ENCODE assay signal across 8 cellular contexts in genomic region chr11:1382831-1383607, GRCh38. TPM values are rescaled to one million over a fixed set of nuclear protein-coding genes. Genes with fewer than 3 reads are reported as not detected.
DNase-seq lines count a peak whose midpoint lies in the region; ATAC-seq and TF ChIP-seq lines count a peak whose summit lies in the region.

No MANE protein-coding gene starts in this region.

- no peaks in the 10 kb centered on the region for H4K20me1 ChIP-seq in OCI-LY3 (ENCODE audit: insufficient read depth, low read length)

- ATAC-seq in HG03354 (IDR thresholded peaks at IDR 0.05; ENCODE audit: poor library complexity, severe bottlenecking, unreplicated experiment), result peak; percentile 81

- H3K79me2 ChIP-seq in OCI-LY3 (ENCODE audit: low read length), result no peaks in the 10 kb centered on the region

- H3K27me3 Mint-ChIP-seq in activated T-cell treated with anti-CD3 and anti-CD28 coated beads, Interleukin-2, amount 50 U/mL, for 24 hours, result no peaks in the 10 kb centered on the region

- H3K27me3 ChIP-seq in OCI-LY3 (ENCODE audit: low read depth, low read length) (no peaks in the 10 kb centered on the region), esophagus squamous epithelium (peaks cover 0 to 23% (median 0%) of the 10 kb centered on the region in 4 donors), muscle layer of duodenum (ENCODE audit: low read depth, low read length) (no peaks in the 10 kb centered on the region)

- H3K9ac ChIP-seq in OCI-LY3 (ENCODE audit: low read length), result peak overlapping the region; percentile 77

- TF ChIP-seq CTCF in OCI-LY3 (IDR thresholded peaks at IDR 0.05; ENCODE audit: low read depth, low read length) (no peak), esophagus squamous epithelium (IDR thresholded peaks at IDR 0.05) (no peak)

- H3K4me1 ChIP-seq in OCI-LY3 (ENCODE audit: low read length) (peaks cover 8% of the 10 kb centered on the region), esophagus squamous epithelium (peaks cover 7 to 12% (median 10%) of the 10 kb centered on the region in 3 donors), muscle layer of duodenum (ENCODE audit: control insufficient read depth in 1 of 2, insufficient read depth in 2 of 2, low read length in 2 of 2) (no peaks in the 10 kb centered on the region)

- no peaks in the 10 kb centered on the region for H3K36me3 Mint-ChIP-seq in activated T-cell treated with anti-CD3 and anti-CD28 coated beads, Interleukin-2, amount 50 U/mL, for 24 hours (ENCODE audit: low read depth)

- H3K9me3 Mint-ChIP-seq in activated T-cell treated with anti-CD3 and anti-CD28 coated beads, Interleukin-2, amount 50 U/mL, for 24 hours, result no peaks in the 10 kb centered on the region

- no peak for TF ChIP-seq POLR2A in esophagus squamous epithelium (IDR thresholded peaks at IDR 0.05)

- H3K4me3 Mint-ChIP-seq in activated T-cell treated with anti-CD3 and anti-CD28 coated beads, Interleukin-2, amount 50 U/mL, for 24 hours, result peak overlapping the region; percentile 66

- H3K36me3 ChIP-seq in OCI-LY3 (replicated peaks; ENCODE audit: low read depth, low read length), result no peaks in the 10 kb centered on the region
- no peaks in the 10 kb centered on the region for H3K36me3 ChIP-seq in esophagus squamous epithelium
- no peaks in the 10 kb centered on the region for H3K36me3 ChIP-seq in muscle layer of duodenum (ENCODE audit: control insufficient read depth in 1 of 2, insufficient read depth in 2 of 2, low read length in 2 of 2)

- peak overlapping the region; percentile 75; the same call in 1 of the 2 replicates for H2AFZ ChIP-seq in OCI-LY3 (ENCODE audit: low read depth, low read length)

- peak overlapping the region; percentile 81 for H3K4me3 ChIP-seq in OCI-LY3 (ENCODE audit: low read length)
- H3K4me3 ChIP-seq in esophagus squamous epithelium, result peak overlapping the region; percentile 29 to 68 (median 56)
- H3K4me3 ChIP-seq in muscle layer of duodenum (ENCODE audit: low read depth in 1 of 2, low read length in 2 of 2), result peak overlapping the region; percentile 37 to 54

- intact Hi-C loops in esophagus squamous epithelium (cut with DNase I), result no loop called here

- peak overlapping the region; percentile 87 for H3K27ac Mint-ChIP-seq in activated T-cell treated with anti-CD3 and anti-CD28 coated beads, Interleukin-2, amount 50 U/mL, for 24 hours

- H3K9me3 ChIP-seq in OCI-LY3 (ENCODE audit: insufficient read depth, low read length) (no peaks in the 10 kb centered on the region), esophagus squamous epithelium (no peaks in the 10 kb centered on the region), muscle layer of duodenum (ENCODE audit: control insufficient read depth in 1 of 2, low read length in 2 of 2) (peaks cover 0 to 2% of the 10 kb centered on the region in 2 donors)

- peaks cover 22% of the 10 kb centered on the region for H3K4me1 Mint-ChIP-seq in activated T-cell treated with anti-CD3 and anti-CD28 coated beads, Interleukin-2, amount 50 U/mL, for 24 hours (ENCODE audit: low read depth)

- peak; percentile 42 to 80 for DNase-seq in NCI-H524 (lab: John Stamatoyannopoulos, UW)
- no peak for DNase-seq in NCI-H524 treated with DMSO at 0.1 percent for 48 hours (lab: John Stamatoyannopoulos, UW)
- peak; percentile 85 for DNase-seq in activated T-cell treated with anti-CD3 and anti-CD28 coated beads, Interleukin-2, amount 50 U/mL, for 24 hours
- no peak for DNase-seq in esophagus squamous epithelium (lab: John Stamatoyannopoulos, UW)
- peak; percentile 85 for DNase-seq in stimulated activated CD8-positive, alpha-beta memory T cell treated with anti-CD3 and anti-CD28 coated beads, Interleukin-4, amount 100 ng/mL, for 48 hours

- peak overlapping the region; percentile 80 for H3K4me2 ChIP-seq in OCI-LY3 (ENCODE audit: low read length)

- H3K27ac ChIP-seq in OCI-LY3 (ENCODE audit: low read length) (peak overlapping the region; percentile 68), esophagus squamous epithelium (peak overlapping the region; percentile 52 to 86 (median 67)), muscle layer of duodenum (ENCODE audit: low read length) (no peak overlapping the region)

- WGBS in esophagus squamous epithelium, 2 donors, result 0 to 4% methylated on average over 4 to 6 of the region's 56 CpGs

RNA-seq across cellular contexts. Expression of gene BRSK2, which starts 6.7 kb away (rescaled TPM):
- total RNA-seq in esophagus squamous epithelium, result 1 to 10 TPM in 1 of 4 donors, under 1 TPM in 2, not detected in 1; 0.23 to 1.3 (median 0.35) TPM

Comparison
In these comparisons a context has a peak if more than half of its experiments do, and no peak if none do; other contexts are left out.
1. DNase-seq: peak in NCI-H524 (2 of 2), activated T-cell treated with anti-CD3 and anti-CD28 coated beads, Interleukin-2, amount 50 U/mL, for 24 hours (single experiment) and stimulated activated CD8-positive, alpha-beta memory T cell treated with anti-CD3 and anti-CD28 coated beads, Interleukin-4, amount 100 ng/mL, for 48 hours (single experiment); none in NCI-H524 treated with DMSO at 0.1 percent for 48 hours (single experiment) and esophagus squamous epithelium (single experiment).
2. Peak in every context shown above with its lines, with median percentiles within 50 percentile points of each other: H3K4me3 ChIP-seq.